In the genomic region with DNA sequence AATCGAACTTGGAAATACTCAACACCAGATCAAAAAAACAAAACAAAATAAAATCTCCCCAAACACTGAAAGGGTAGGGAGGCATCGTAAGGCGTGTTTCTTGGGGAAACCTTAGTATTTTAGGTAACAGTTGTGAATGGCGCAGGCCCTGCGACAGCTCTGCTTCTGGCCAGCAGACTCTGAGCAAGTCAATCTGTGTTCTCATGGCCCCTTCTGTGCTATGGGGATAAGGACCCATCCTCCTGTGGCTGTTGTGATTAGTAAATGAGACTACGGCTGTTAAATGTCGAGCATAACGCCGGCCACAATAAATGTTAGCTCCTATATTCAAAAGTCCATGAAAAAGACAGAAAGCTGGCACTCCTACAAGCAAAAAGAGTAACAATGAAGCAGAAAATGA, we compare ENCODE assay signal across 20 cellular contexts. TPM values are rescaled to one million over a fixed set of nuclear protein-coding genes. Genes with fewer than 3 reads are reported as not detected.
DNase-seq lines count a peak whose midpoint lies in the region; ATAC-seq, FAIRE-seq and TF ChIP-seq lines count a peak whose summit lies in the region.
"Had no signal": no experiment of that assay in that cellular context is flagged by ENCODE, and none has a peak within 500 bp of the region (broad histone marks: within the 10 kb centered on the region; RNA-seq: fewer than 3 reads in every experiment).

No MANE protein-coding gene starts in this region.

- H3K79me2 ChIP-seq in astrocyte (ENCODE audit: insufficient read depth, low read length) (no peaks in the 10 kb centered on the region), MM.1S (ENCODE audit: low read length) (no peaks in the 10 kb centered on the region)

- H3K4me2 ChIP-seq in astrocyte (ENCODE audit: low read length) (peak overlapping the region; percentile 10), MM.1S (ENCODE audit: low read depth, low read length) (no peak overlapping the region)

- H3K4me3 ChIP-seq in Panc1 (ENCODE audit: low read depth in 2 of 2, low read length in 2 of 2) (no peak overlapping the region), astrocyte (ENCODE audit: insufficient read depth, low read depth, low read length) (no peak overlapping the region), MM.1S (ENCODE audit: low read length) (no peak overlapping the region)
- H3K4me3 ChIP-seq: dorsolateral prefrontal cortex, right lobe of liver, vagina had no signal

- H3K4me3 Mint-ChIP-seq in activated T-cell treated with anti-CD3 and anti-CD28 coated beads, Interleukin-2, amount 50 U/mL, for 4 hours: peak overlapping the region; percentile 23
- H3K4me3 Mint-ChIP-seq in astrocyte (ENCODE audit: unreplicated experiment) (no peak overlapping the region), progenitor cell of endocrine pancreas (ENCODE audit: low read depth) (no peak overlapping the region)

- H3K27ac ChIP-seq in Panc1 (ENCODE audit: low read length) (no peak overlapping the region), astrocyte (ENCODE audit: low read depth, low read length) (peak overlapping the region; percentile 69), MM.1S (ENCODE audit: low read length) (no peak overlapping the region)
- H3K27ac ChIP-seq: dorsolateral prefrontal cortex, right lobe of liver, vagina had no signal

- no peaks in the 10 kb centered on the region for H3K9me2 ChIP-seq in MM.1S (replicated peaks; ENCODE audit: insufficient read depth, low read length)

- no peak for TF ChIP-seq POLR2A in GM12891 (IDR thresholded peaks at IDR 0.05; ENCODE audit: low read depth, low read length)

- no peak for TF ChIP-seq CTCF in Panc1 (IDR thresholded peaks at IDR 0.05)
- TF ChIP-seq CTCF in astrocyte (IDR thresholded peaks at IDR 0.05; ENCODE audit: insufficient read depth, low read depth, low read length): no peak
- no peak for TF ChIP-seq CTCF in progenitor cell of endocrine pancreas (IDR thresholded peaks at IDR 0.05; ENCODE audit: unreplicated experiment)
- no peak for TF ChIP-seq CTCF in MM.1S (IDR thresholded peaks at IDR 0.05; ENCODE audit: low read length)

- CTCF ChIA-PET in Panc1 (lab: Charles Lee): no interaction called here

- intact Hi-C loops in Panc1 (cut with micrococcal nuclease; ENCODE audit: unreplicated experiment): no loop called here

- H3K4me1 ChIP-seq in Panc1 (ENCODE audit: control insufficient read depth, insufficient read depth, low read length) (no peaks in the 10 kb centered on the region), astrocyte (ENCODE audit: insufficient read depth, low read length) (peaks cover 4% of the 10 kb centered on the region), MM.1S (ENCODE audit: low read length) (peaks cover 13% of the 10 kb centered on the region)
- H3K4me1 ChIP-seq: right lobe of liver, vagina had no signal

- H3K9ac ChIP-seq in astrocyte (ENCODE audit: low read length) (peak overlapping the region; percentile 36), MM.1S (ENCODE audit: low read length) (no peak overlapping the region)

- peaks cover 14% of the 10 kb centered on the region for H3F3A ChIP-seq in MM.1S (ENCODE audit: insufficient read depth, low read length)

- no peaks in the 10 kb centered on the region for H3K9me3 Mint-ChIP-seq in activated T-cell treated with anti-CD3 and anti-CD28 coated beads, Interleukin-2, amount 50 U/mL, for 4 hours
- no peaks in the 10 kb centered on the region for H3K9me3 Mint-ChIP-seq in astrocyte (ENCODE audit: unreplicated experiment)
- H3K9me3 Mint-ChIP-seq in progenitor cell of endocrine pancreas (ENCODE audit: low read depth): peaks cover 2% of the 10 kb centered on the region

- in situ Hi-C loops in Panc1 (cut with HindIII; ENCODE audit: low pct_unique_long_range_greater_than_20kb, low sequenced_read_pairs): no loop called here

- FAIRE-seq in astrocyte (lab: Jason Lieb, UNC) (no peak), GM12891 (lab: Jason Lieb, UNC) (no peak)
- FAIRE-seq: bronchial epithelial cell had no signal

- no peaks in the 10 kb centered on the region for H3K27me3 Mint-ChIP-seq in activated T-cell treated with anti-CD3 and anti-CD28 coated beads, Interleukin-2, amount 50 U/mL, for 4 hours (ENCODE audit: low read depth)
- H3K27me3 Mint-ChIP-seq in astrocyte (ENCODE audit: low read depth, unreplicated experiment): no peaks in the 10 kb centered on the region
- no peaks in the 10 kb centered on the region for H3K27me3 Mint-ChIP-seq in progenitor cell of endocrine pancreas

- POLR2A ChIA-PET in Panc1 (lab: Charles Lee): interaction anchor here (0.6 kb wide), 1 partner anchor 20 kb away, joined by 6 read pairs; no protein-coding TSS in a partner anchor

- DNase-seq in activated T-cell treated with anti-CD3 and anti-CD28 coated beads, Interleukin-2, amount 50 U/mL, for 4 hours: no peak
- no peak for DNase-seq in activated T-cell treated with anti-CD3 and anti-CD28 coated beads for 4 hours
- DNase-seq in Panc1 (ENCODE audit: low read depth, low spot score): no peak
- DNase-seq in astrocyte (ENCODE audit: low read depth): no peak
- no peak for DNase-seq in progenitor cell of endocrine pancreas (ENCODE audit: low spot score, unreplicated experiment)
- no peak for DNase-seq in UCSD-AML1 (lab: John Stamatoyannopoulos, UW; ENCODE audit: unreplicated experiment)
- no peak for DNase-seq in MM.1S
- no peak for DNase-seq in GM12891 (ENCODE audit: insufficient read length, low spot score)
- DNase-seq: activated CD4-positive, alpha-beta T cell treated with anti-CD3 and anti-CD28 coated beads, Interleukin-2, amount 50 U/mL, for 48 hours; COR-L47; dorsolateral prefrontal cortex; left ventricle myocardium superior; NCI-H187; NCI-H345; right lobe of liver; Right ventricle myocardium superior; substantia nigra had no signal

- H3K4me1 Mint-ChIP-seq in activated T-cell treated with anti-CD3 and anti-CD28 coated beads, Interleukin-2, amount 50 U/mL, for 4 hours (ENCODE audit: low read depth): peaks cover 20% of the 10 kb centered on the region
- H3K4me1 Mint-ChIP-seq in astrocyte (ENCODE audit: low read depth, unreplicated experiment) (peaks cover 5% of the 10 kb centered on the region), progenitor cell of endocrine pancreas (ENCODE audit: low read depth) (no peaks in the 10 kb centered on the region)

- TSS peak; percentile 36 for BruUV-seq in Panc1 (replicated peaks; lab: Mats Ljungman, UMichigan)

- H4K20me1 ChIP-seq in astrocyte (ENCODE audit: insufficient read depth, low read length) (no peaks in the 10 kb centered on the region), MM.1S (ENCODE audit: insufficient read depth, low read length) (no peaks in the 10 kb centered on the region)

- ATAC-seq in activated T-cell treated with anti-CD3 and anti-CD28 coated beads, Interleukin-2, amount 50 U/mL, for 4 hours: no peak
- ATAC-seq in Panc1: no peak
- ATAC-seq: esophagus mucosa, left ventricle myocardium superior, right lobe of liver had no signal

- H3K9me3 ChIP-seq in Panc1 (ENCODE audit: control insufficient read depth, insufficient read depth, low read depth, low read length) (no peaks in the 10 kb centered on the region), astrocyte (ENCODE audit: insufficient read depth, low read depth, low read length) (no peaks in the 10 kb centered on the region), MM.1S (replicated peaks; ENCODE audit: insufficient read depth, low read length) (no peaks in the 10 kb centered on the region)
- H3K9me3 ChIP-seq: right lobe of liver, vagina had no signal

- peak overlapping the region; percentile 17 for H3K27ac Mint-ChIP-seq in astrocyte (ENCODE audit: unreplicated experiment)
- H3K27ac Mint-ChIP-seq in progenitor cell of endocrine pancreas: peak overlapping the region; percentile 41

- H2AFZ ChIP-seq in astrocyte (ENCODE audit: low read depth, low read length): no peak overlapping the region
- H2AFZ ChIP-seq in MM.1S (ENCODE audit: low read length): no peak overlapping the region

- H3K36me3 ChIP-seq in Panc1 (ENCODE audit: control insufficient read depth, insufficient read depth, low read length) (no peaks in the 10 kb centered on the region; the same call in 1 of the 2 replicates), astrocyte (ENCODE audit: insufficient read depth, low read length) (peaks cover 14% of the 10 kb centered on the region), MM.1S (replicated peaks; ENCODE audit: insufficient read depth, low read length) (no peaks in the 10 kb centered on the region)

- H3K27me3 ChIP-seq in Panc1 (ENCODE audit: control insufficient read depth, insufficient read depth, low read length) (no peaks in the 10 kb centered on the region), astrocyte (ENCODE audit: insufficient read depth, low read length) (no peaks in the 10 kb centered on the region), MM.1S (replicated peaks; ENCODE audit: insufficient read depth, low read length) (no peaks in the 10 kb centered on the region)
- H3K27me3 ChIP-seq: dorsolateral prefrontal cortex, right lobe of liver, vagina had no signal

- peaks cover 41% of the 10 kb centered on the region for H3K36me3 Mint-ChIP-seq in activated T-cell treated with anti-CD3 and anti-CD28 coated beads, Interleukin-2, amount 50 U/mL, for 4 hours (ENCODE audit: insufficient read depth)
- peaks cover 18% of the 10 kb centered on the region for H3K36me3 Mint-ChIP-seq in astrocyte (ENCODE audit: low read depth, unreplicated experiment)
- H3K36me3 Mint-ChIP-seq in progenitor cell of endocrine pancreas (ENCODE audit: insufficient read depth): peaks cover 26% of the 10 kb centered on the region

TF ChIP-seq in GM12891, 5 proteins besides CTCF, POLR2A, EP300 and RAD21 (continues in another document):
- TF ChIP-seq SPI1 (IDR thresholded peaks at IDR 0.05; ENCODE audit: low read depth, low read length) (no peak), TAF1 (IDR thresholded peaks at IDR 0.05; ENCODE audit: low read depth, low read length) (no peak), POU2F2 (IDR thresholded peaks at IDR 0.05; ENCODE audit: low read depth, low read length) (no peak), POLR2AphosphoS5 (IDR thresholded peaks at IDR 0.05; ENCODE audit: low read depth, low read length) (no peak)

RNA-seq across cellular contexts. Expression of a gene that starts 27.0 kb away (rescaled TPM):
- 10 to 100 TPM; 24.4 to 27.2 (median 25.8) TPM for total RNA-seq in activated T-cell treated with anti-CD3 and anti-CD28 coated beads, Interleukin-2, amount 50 U/mL, for 4 hours
- 19.9 TPM for total RNA-seq in Panc1 (2021; ENCODE audit: unreplicated experiment)
- polyA plus RNA-seq in Panc1 (2012; ENCODE audit: insufficient read length): 19.2 TPM
- total RNA-seq in astrocyte: 17.6 and 17.9 TPM in 2 replicates
- 19.0 and 20.0 TPM in 2 replicates for total RNA-seq in progenitor cell of endocrine pancreas
- polyA plus RNA-seq in GM12891 (2012; ENCODE audit: low read depth, missing spikeins): 18.8 TPM

RNA-seq across cellular contexts. Expression of a gene that starts 35.6 kb away (rescaled TPM):
- under 1 TPM; 0.23 to 0.79 (median 0.52) TPM for total RNA-seq in activated T-cell treated with anti-CD3 and anti-CD28 coated beads, Interleukin-2, amount 50 U/mL, for 4 hours
- 1.8 TPM for total RNA-seq in Panc1 (2021; ENCODE audit: unreplicated experiment)
- polyA plus RNA-seq in Panc1 (2012; ENCODE audit: insufficient read length): 0.56 TPM
- 0.36 and 0.79 TPM in 2 replicates for total RNA-seq in astrocyte
- 10.5 and 10.7 TPM in 2 replicates for total RNA-seq in progenitor cell of endocrine pancreas
- polyA plus RNA-seq in GM12891 (2012; ENCODE audit: low read depth, missing spikeins): 0.41 TPM
- total RNA-seq: left ventricle myocardium superior, Right ventricle myocardium superior, vagina had no signal

RNA-seq across cellular contexts. Expression of a gene that starts 44.3 kb away (rescaled TPM):
- 1 to 10 TPM; 6.9 to 7.6 (median 6.9) TPM for total RNA-seq in activated T-cell treated with anti-CD3 and anti-CD28 coated beads, Interleukin-2, amount 50 U/mL, for 4 hours
- total RNA-seq in Panc1 (2021; ENCODE audit: unreplicated experiment): 14.3 TPM
- polyA plus RNA-seq in Panc1 (2012; ENCODE audit: insufficient read length): 6.5 TPM
- total RNA-seq in astrocyte: 20.9 and 22.1 TPM in 2 replicates
- total RNA-seq in progenitor cell of endocrine pancreas: 36.6 and 39.6 TPM in 2 replicates
- 8.7 TPM for polyA plus RNA-seq in GM12891 (2012; ENCODE audit: low read depth, missing spikeins)
